ENCODE assay signal across 9 cellular contexts in genomic region chr10:13529714-13529973, GRCh38. TPM values are rescaled to one million over a fixed set of nuclear protein-coding genes. Genes with fewer than 3 reads are reported as not detected.
DNase-seq lines count a peak whose midpoint lies in the region; ATAC-seq and TF ChIP-seq lines count a peak whose summit lies in the region.
"Had no signal": no experiment of that assay in that cellular context is flagged by ENCODE, and none has a peak within 500 bp of the region (broad histone marks: within the 10 kb centered on the region; RNA-seq: fewer than 3 reads in every experiment).

No MANE protein-coding gene starts in this region.

- H3K9me3 ChIP-seq in mesodermal cell (ENCODE audit: control insufficient read depth, low read length) = no peaks in the 10 kb centered on the region
- H3K9me3 ChIP-seq in thoracic aorta = no peaks in the 10 kb centered on the region

- H3K4me3 ChIP-seq in mesodermal cell (ENCODE audit: extremely low read depth, insufficient read depth, low read length, poor library complexity, severe bottlenecking) (peak overlapping the region; percentile 44), thoracic aorta (peak overlapping the region; percentile 84)

- H3K27ac Mint-ChIP-seq in activated T-cell treated with anti-CD3 and anti-CD28 coated beads, Interleukin-2, amount 50 U/mL, for 72 hours = no peak overlapping the region
- H3K27ac Mint-ChIP-seq in brain = peak overlapping the region; percentile 8 to 94 (median 78)

- H3K4me3 Mint-ChIP-seq in activated T-cell treated with anti-CD3 and anti-CD28 coated beads, Interleukin-2, amount 50 U/mL, for 72 hours = peak overlapping the region; percentile 73 to 76
- peak overlapping the region; percentile 82 to 86 (median 84) for H3K4me3 Mint-ChIP-seq in brain

- H3K4me1 Mint-ChIP-seq in activated T-cell treated with anti-CD3 and anti-CD28 coated beads, Interleukin-2, amount 50 U/mL, for 72 hours (ENCODE audit: low read depth) = peaks cover 6% of the 10 kb centered on the region
- H3K4me1 Mint-ChIP-seq in brain = peaks cover 39% of the 10 kb centered on the region

- TF ChIP-seq CTCF in brain (conservative IDR thresholded peaks at IDR 0.05) (no peak), thoracic aorta (IDR thresholded peaks at IDR 0.05) (no peak)

- H3K9me3 Mint-ChIP-seq in activated T-cell treated with anti-CD3 and anti-CD28 coated beads, Interleukin-2, amount 50 U/mL, for 72 hours = no peaks in the 10 kb centered on the region
- H3K9me3 Mint-ChIP-seq in brain = peaks cover 0 to 3% (median 0%) of the 10 kb centered on the region in 5 experiments

- DNase-seq in activated T-cell treated with anti-CD3 and anti-CD28 coated beads, Interleukin-2, amount 50 U/mL, for 72 hours = no peak
- DNase-seq in activated T-cell treated with anti-CD3 and anti-CD28 coated beads for 4 hours (no peak), thoracic aorta (ENCODE audit: low spot score) (no peak), SW480 (ENCODE audit: low spot score) (no peak), NCI-H2171 treated with DMSO at 0.1 percent for 48 hours (lab: John Stamatoyannopoulos, UW) (no peak), GM03348 (ENCODE audit: low spot score) (no peak)
- DNase-seq: amniotic stem cell had no signal

- H3K4me1 ChIP-seq in mesodermal cell (ENCODE audit: control insufficient read depth, insufficient read depth, low read length, poor library complexity, severe bottlenecking) (peaks cover 8% of the 10 kb centered on the region), thoracic aorta (ENCODE audit: control insufficient read depth in 1 of 2, low read depth in 2 of 2) (peaks cover 5 to 25% of the 10 kb centered on the region in 2 donors)

- ATAC-seq in activated T-cell treated with anti-CD3 and anti-CD28 coated beads, Interleukin-2, amount 50 U/mL, for 72 hours (replicated peaks in 1 of 2) = no peak
- no peak for ATAC-seq in thoracic aorta (ENCODE audit: insufficient number of reproducible peaks, low FRiP score, low read depth)

- no peaks in the 10 kb centered on the region for H3K27me3 ChIP-seq in thoracic aorta (replicated peaks; ENCODE audit: insufficient read depth)

- 74 to 82% methylated on average over 7 to 8 of the region's 8 CpGs for WGBS in mesodermal cell (ENCODE audit: insufficient coverage in 2 of 2), 2 experiments

- peaks cover 59% of the 10 kb centered on the region for H3K27me3 Mint-ChIP-seq in activated T-cell treated with anti-CD3 and anti-CD28 coated beads, Interleukin-2, amount 50 U/mL, for 72 hours (ENCODE audit: low read depth)
- peaks cover 12% of the 10 kb centered on the region for H3K27me3 Mint-ChIP-seq in brain

- H3K27ac ChIP-seq in mesodermal cell (ENCODE audit: low read depth, low read length, severe bottlenecking) (no peak overlapping the region), thoracic aorta (peak overlapping the region; percentile 67 to 70)

- H3K36me3 ChIP-seq in mesodermal cell (ENCODE audit: control insufficient read depth, insufficient read depth, low read length) (peaks cover 6% of the 10 kb centered on the region), thoracic aorta (no peaks in the 10 kb centered on the region)

- H3K36me3 Mint-ChIP-seq in activated T-cell treated with anti-CD3 and anti-CD28 coated beads, Interleukin-2, amount 50 U/mL, for 72 hours (ENCODE audit: insufficient read depth in 2 of 2) = no peaks in the 10 kb centered on the region
- no peaks in the 10 kb centered on the region for H3K36me3 Mint-ChIP-seq in brain

RNA-seq across cellular contexts. Expression of gene BEND7, which starts 0.8 kb away (rescaled TPM):
- total RNA-seq in activated T-cell treated with anti-CD3 and anti-CD28 coated beads, Interleukin-2, amount 50 U/mL, for 72 hours = under 1 TPM in 1 of 2 donors, not detected in 1; 0.99 TPM
- 33.2 TPM for polyA plus RNA-seq in brain (ENCODE audit: insufficient read depth, low read depth, low replicate concordance)
- 13.6 TPM for polyA plus RNA-seq in mesodermal cell (2013, experiment 1 of 2)
- polyA plus RNA-seq in mesodermal cell (2013, experiment 2 of 2) = 11.6 TPM
- 10 to 100 TPM; 15.3 to 38.5 TPM for total RNA-seq in thoracic aorta

RNA-seq across cellular contexts. Expression of gene PRPF18, which starts 57.1 kb away (rescaled TPM):
- total RNA-seq in activated T-cell treated with anti-CD3 and anti-CD28 coated beads, Interleukin-2, amount 50 U/mL, for 72 hours = 10 to 100 TPM; 20.6 to 24.7 TPM
- polyA plus RNA-seq in brain (ENCODE audit: insufficient read depth, low read depth, low replicate concordance) = 19.6 TPM
- 18.0 TPM for polyA plus RNA-seq in mesodermal cell (2013, experiment 1 of 2)
- polyA plus RNA-seq in mesodermal cell (2013, experiment 2 of 2) = 17.1 TPM
- 10 to 100 TPM; 18.0 to 40.2 TPM for total RNA-seq in thoracic aorta

Comparison
In these comparisons a context has a peak if more than half of its experiments do, and no peak if none do; other contexts are left out.
1. RNA of gene BEND7, which starts 0.8 kb away (total RNA-seq): 15.3 to 38.5 TPM in thoracic aorta; 0.99 TPM in activated T-cell treated with anti-CD3 and anti-CD28 coated beads, Interleukin-2, amount 50 U/mL, for 72 hours; every median in the first group is over 4 times any median in the second.